1 cellular context compared by ENCODE assay signal in genomic region chr10:88848499-88848898, GRCh38.
TF ChIP-seq lines count a peak whose summit lies in the region.

No MANE protein-coding gene starts in this region.

TF ChIP-seq in HCT116, 20 proteins besides CTCF, POLR2A, EP300 and RAD21 (continued from another document):
- TF ChIP-seq, protein P1, sequence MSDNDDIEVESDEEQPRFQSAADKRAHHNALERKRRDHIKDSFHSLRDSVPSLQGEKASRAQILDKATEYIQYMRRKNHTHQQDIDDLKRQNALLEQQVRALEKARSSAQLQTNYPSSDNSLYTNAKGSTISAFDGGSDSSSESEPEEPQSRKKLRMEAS (IDR thresholded peaks at IDR 0.05): no peak
- TF ChIP-seq ATF3 (IDR thresholded peaks at IDR 0.05) (no peak), CEBPB (IDR thresholded peaks at IDR 0.05; ENCODE audit: low read depth) (peak; percentile 79), SP1 (IDR thresholded peaks at IDR 0.05; ENCODE audit: low read depth) (peak; percentile 66), JUND (IDR thresholded peaks at IDR 0.05) (peak; percentile 68), EZH2phosphoT487 (IDR thresholded peaks at IDR 0.05; ENCODE audit: borderline replicate concordance) (no peak), ELF1 (IDR thresholded peaks at IDR 0.05; ENCODE audit: borderline replicate concordance, low read depth) (no peak), ZNF274 (IDR thresholded peaks at IDR 0.05; ENCODE audit: low read depth, low read length) (no peak), FOSL1 (IDR thresholded peaks at IDR 0.05; ENCODE audit: low read depth) (peak; percentile 64; the same call in 1 of the 2 replicates), ZFX (IDR thresholded peaks at IDR 0.05) (no peak), POLR2AphosphoS5 (IDR thresholded peaks at IDR 0.05; ENCODE audit: low read depth, low read length) (no peak), CBX3 (IDR thresholded peaks at IDR 0.05; ENCODE audit: low read depth) (0 out of 2 replicates have a peak, but pooled peaks have one; percentile 21), EZH2 (IDR thresholded peaks at IDR 0.05) (no peak), YY1 (IDR thresholded peaks at IDR 0.05; ENCODE audit: extremely low read depth, insufficient replicate concordance, low read depth, low read length) (no peak)
